ENCODE assay signal across 11 cellular contexts in genomic region chr19:40756502-40757110, GRCh38. TPM values are rescaled to one million over a fixed set of nuclear protein-coding genes. Genes with fewer than 3 reads are reported as not detected.
A peak's percentile ranks its signal among the peaks of the same experiment; 100 is the strongest.
DNase-seq lines count a peak whose midpoint lies in the region; ATAC-seq and TF ChIP-seq lines count a peak whose summit lies in the region.
"Had no signal": no experiment of that assay in that cellular context is flagged by ENCODE, and none has a peak within 500 bp of the region (broad histone marks: within the 10 kb centered on the region; RNA-seq: fewer than 3 reads in every experiment).

No MANE protein-coding gene starts in this region.

- no peaks in the 10 kb centered on the region for H3K27me3 Mint-ChIP-seq in IgD-negative memory B cell

- no peak overlapping the region for H3K27ac ChIP-seq in effector memory CD4-positive, alpha-beta T cell (ENCODE audit: insufficient read depth, low read length, poor library complexity, severe bottlenecking)
- H3K27ac ChIP-seq in tibial artery = no peak overlapping the region

- TF ChIP-seq CTCF in tibial artery (IDR thresholded peaks at IDR 0.05) = no peak

- no peaks in the 10 kb centered on the region for H3K9me3 ChIP-seq in effector memory CD4-positive, alpha-beta T cell (ENCODE audit: control insufficient read depth, low read length)
- H3K9me3 ChIP-seq in tibial artery = no peaks in the 10 kb centered on the region

- H3K27me3 ChIP-seq in effector memory CD4-positive, alpha-beta T cell (replicated peaks; ENCODE audit: control insufficient read depth, insufficient read depth, low read length, poor library complexity, severe bottlenecking) = no peaks in the 10 kb centered on the region
- H3K27me3 ChIP-seq in tibial artery = no peaks in the 10 kb centered on the region

- peak; percentile 20 to 44 for DNase-seq in activated CD4-positive, alpha-beta T cell treated with anti-CD3 and anti-CD28 coated beads, Interleukin-2, amount 50 U/mL, for 4 hours
- DNase-seq in effector memory CD4-positive, alpha-beta T cell = peak in 2 of 3 donors; percentile 17 to 37
- DNase-seq in stimulated activated CD4-positive, alpha-beta T cell treated with anti-CD3 and anti-CD28 coated beads, Interleukin-2, amount 100 ng/mL, for 24 hours = peak; percentile 45 to 51
- DNase-seq in tibial artery (no peak), HT-29 (ENCODE audit: low spot score) (no peak)
- DNase-seq: H7, MV-4-11 had no signal

- H3K4me3 ChIP-seq in effector memory CD4-positive, alpha-beta T cell (ENCODE audit: insufficient read depth, low read depth, low read length, poor library complexity, severe bottlenecking) = no peak overlapping the region
- no peak overlapping the region for H3K4me3 ChIP-seq in tibial artery

- H3K36me3 ChIP-seq in effector memory CD4-positive, alpha-beta T cell (ENCODE audit: control insufficient read depth, insufficient read depth, low read length) = peaks cover 53% of the 10 kb centered on the region
- H3K36me3 ChIP-seq in tibial artery = peaks cover 51 to 71% (median 62%) of the 10 kb centered on the region in 3 donors

- peaks cover 38% of the 10 kb centered on the region for H3K4me1 ChIP-seq in effector memory CD4-positive, alpha-beta T cell (ENCODE audit: control insufficient read depth, insufficient read depth, low read length, poor library complexity, severe bottlenecking)
- H3K4me1 ChIP-seq in tibial artery = peaks cover 0 to 50% (median 39%) of the 10 kb centered on the region in 4 donors

- H3K4me3 Mint-ChIP-seq in IgD-negative memory B cell = peak overlapping the region in 3 of 4 donors; percentile 70 to 77 (median 73)

- no peaks in the 10 kb centered on the region for H3K9me3 Mint-ChIP-seq in IgD-negative memory B cell

- peak overlapping the region; percentile 31 to 89 (median 74) for H3K27ac Mint-ChIP-seq in IgD-negative memory B cell

- no peak for ATAC-seq in HG03135 (IDR thresholded peaks at IDR 0.05; ENCODE audit: unreplicated experiment)

- intact Hi-C loops in tibial artery (cut with DNase I; ENCODE audit: low total_unique reads) = loop anchor here (10.0 kb wide), 1 partner anchor 48 kb away; no protein-coding TSS in a partner anchor

- H3K4me1 Mint-ChIP-seq in IgD-negative memory B cell = peaks cover 25 to 34% (median 29%) of the 10 kb centered on the region in 3 donors

- H3K36me3 Mint-ChIP-seq in IgD-negative memory B cell = peaks cover 8% of the 10 kb centered on the region

RNA-seq across cellular contexts. Expression of gene SNRPA, which starts 5.6 kb away (rescaled TPM):
- polyA plus RNA-seq in IgD-negative memory B cell = 96.4 TPM
- total RNA-seq in HT-29 (2014; rRNA removed; shearing (Covaris generic)) = 252 and 361 TPM in 2 replicates

RNA-seq across cellular contexts. Expression of gene ACTMAP, which starts 6.3 kb away (rescaled TPM):
- polyA plus RNA-seq in IgD-negative memory B cell = 4.9 TPM
- total RNA-seq in HT-29 (2014; rRNA removed; shearing (Covaris generic)) = 1.9 and 2.6 TPM in 2 replicates

RNA-seq across cellular contexts. Expression of gene MIA, which starts 18.7 kb away (rescaled TPM):
- polyA plus RNA-seq in IgD-negative memory B cell = not detected
- total RNA-seq in HT-29 (2014; rRNA removed; shearing (Covaris generic)) = 15.8 TPM in 2 replicates
- total RNA-seq: Daoy, H7, kidney epithelial cell had no signal

RNA-seq across cellular contexts. Expression of gene RAB4B, which starts 21.4 kb away (rescaled TPM):
- 141 TPM for polyA plus RNA-seq in IgD-negative memory B cell
- 36.0 and 51.3 TPM in 2 replicates for total RNA-seq in HT-29 (2014; rRNA removed; shearing (Covaris generic))

RNA-seq across cellular contexts. Expression of gene ITPKC, which starts 39.7 kb away (rescaled TPM):
- polyA plus RNA-seq in IgD-negative memory B cell = 8.8 TPM
- total RNA-seq in HT-29 (2014; rRNA removed; shearing (Covaris generic)) = 52.2 and 58.5 TPM in 2 replicates

Comparison
In these comparisons a context has a peak if more than half of its experiments do, and no peak if none do; other contexts are left out.
1. DNase-seq: peak in activated CD4-positive, alpha-beta T cell treated with anti-CD3 and anti-CD28 coated beads, Interleukin-2, amount 50 U/mL, for 4 hours (2 of 2), effector memory CD4-positive, alpha-beta T cell (2 of 3) and stimulated activated CD4-positive, alpha-beta T cell treated with anti-CD3 and anti-CD28 coated beads, Interleukin-2, amount 100 ng/mL, for 24 hours (2 of 2); none in tibial artery (0 of 2) and HT-29 (single experiment).